Comparison of ENCODE assay signal across 1 cellular context in genomic region chr15:63006032-63006878, GRCh38.
TF ChIP-seq lines count a peak whose summit lies in the region.

No MANE protein-coding gene starts in this region.

TF ChIP-seq in K562, 482 proteins besides CTCF, POLR2A, EP300 and RAD21 (continued from another document):
- TF ChIP-seq CHAMP1 (IDR thresholded peaks at IDR 0.05) (no peak), ZNF253 (CRISPR knock-in tag; conservative IDR thresholded peaks at IDR 0.05) (no peak), POLR2B (IDR thresholded peaks at IDR 0.05; ENCODE audit: low read depth, partially characterized antibody) (no peak), FOXM1 (IDR thresholded peaks at IDR 0.05; ENCODE audit: low read depth) (no peak), FOXM1 (CRISPR knock-in tag; IDR thresholded peaks at IDR 0.05; ENCODE audit: low read depth) (no peak), SLC30A9 (CRISPR knock-in tag; IDR thresholded peaks at IDR 0.05) (no peak), MCM3 (IDR thresholded peaks at IDR 0.05) (0 out of 2 replicates have a peak, but pooled peaks have one; percentile 31), HINFP (tag; conservative IDR thresholded peaks at IDR 0.05; ENCODE audit: low read depth) (no peak), TRIM28 (IDR thresholded peaks at IDR 0.05) (no peak)
